8 cellular contexts compared by ENCODE assay signal in the genomic region with DNA sequence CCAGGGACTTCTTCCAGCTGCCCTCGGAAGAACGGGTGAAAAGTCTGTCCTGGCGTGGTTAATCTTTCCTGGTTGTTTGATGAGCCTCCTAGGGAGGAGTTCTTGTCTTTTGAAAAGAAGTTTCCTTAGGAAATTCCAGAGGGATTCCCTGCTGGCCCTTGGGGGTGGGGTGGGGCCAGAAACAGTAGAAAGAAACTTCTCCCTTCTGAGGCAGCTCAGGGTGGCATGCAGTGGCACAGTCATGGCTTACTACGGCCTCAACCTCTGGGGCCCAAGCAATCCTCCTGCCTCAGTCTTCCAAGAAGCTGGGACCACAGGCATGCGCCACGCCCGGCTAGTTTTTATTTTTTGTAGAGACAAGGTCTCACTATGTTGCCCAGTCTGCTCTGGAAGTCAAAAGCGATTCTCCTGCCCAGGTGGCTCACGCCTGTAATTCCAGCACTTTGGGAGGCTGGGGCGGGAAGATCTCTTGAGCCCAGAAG. TPM values are rescaled to one million over a fixed set of nuclear protein-coding genes. Genes with fewer than 3 reads are reported as not detected.
DNase-seq lines count a peak whose midpoint lies in the region; ATAC-seq lines count a peak whose summit lies in the region.

No MANE protein-coding gene starts in this region.

- no peak overlapping the region for H3K27ac ChIP-seq in caudate nucleus (ENCODE audit: low read depth, low read length)

- no peak for DNase-seq in T-helper 2 cell treated with Interferon-gamma antibody and Interleukin-4, amounts not matched to agents 5 μg/mL and 100 μg/mL, for 36 hours (ENCODE audit: low spot score)
- DNase-seq in T-helper 2 cell (no peak), hepatic stellate cell (ENCODE audit: low spot score) (peak; percentile 13), caudate nucleus (lab: John Stamatoyannopoulos, UW) (no peak)
- no peak for DNase-seq in activated CD4-positive, alpha-beta memory T cell treated with anti-CD3 and anti-CD28 coated beads, Interleukin-2, amount 10 ng/mL, durations not matched to agents 7 days and 5 days
- no peak for DNase-seq in stimulated activated effector memory CD8-positive, alpha-beta T cell treated with anti-CD3 and anti-CD28 coated beads, Interleukin-12 subunit alpha, Interleukin-12 subunit beta, amount 100 ng/mL, for 72 hours (ENCODE audit: low spot score in 2 of 2)
- DNase-seq in activated CD4-positive, CD25-positive, alpha-beta regulatory T cell (lab: John Stamatoyannopoulos, UW), result no peak

- POLR2A ChIA-PET in activated CD4-positive, alpha-beta memory T cell treated with anti-CD3 and anti-CD28 coated beads, Interleukin-2, amount 10 ng/mL, durations not matched to agents 7 days and 5 days (lab: Charles Lee), result interaction anchor here (0.9 to 4.1 kb wide), 15 partner anchors 10 to 895 kb away, joined by 3 to 66 read pairs (median 15); partner anchors contain the start of genes NDUFA13, TSSK6, ZNF14 and ZNF253

- peaks cover 25% of the 10 kb centered on the region for H3K9me3 Mint-ChIP-seq in T-helper 2 cell treated with Interferon-gamma antibody and Interleukin-4, amounts not matched to agents 5 μg/mL and 100 μg/mL, for 36 hours
- peaks cover 14% of the 10 kb centered on the region for H3K9me3 Mint-ChIP-seq in activated CD4-positive, alpha-beta memory T cell treated with anti-CD3 and anti-CD28 coated beads, Interleukin-2, amount 10 ng/mL, durations not matched to agents 7 days and 5 days
- no peaks in the 10 kb centered on the region for H3K9me3 Mint-ChIP-seq in stimulated activated effector memory CD8-positive, alpha-beta T cell treated with anti-CD3 and anti-CD28 coated beads, Interleukin-12 subunit alpha, Interleukin-12 subunit beta, amount 100 ng/mL, for 72 hours

- peak overlapping the region; percentile 86 for H3K4me3 Mint-ChIP-seq in T-helper 2 cell treated with Interferon-gamma antibody and Interleukin-4, amounts not matched to agents 5 μg/mL and 100 μg/mL, for 36 hours
- peak overlapping the region; percentile 87 for H3K4me3 Mint-ChIP-seq in activated CD4-positive, alpha-beta memory T cell treated with anti-CD3 and anti-CD28 coated beads, Interleukin-2, amount 10 ng/mL, durations not matched to agents 7 days and 5 days
- H3K4me3 Mint-ChIP-seq in stimulated activated effector memory CD8-positive, alpha-beta T cell treated with anti-CD3 and anti-CD28 coated beads, Interleukin-12 subunit alpha, Interleukin-12 subunit beta, amount 100 ng/mL, for 72 hours, result peak overlapping the region; percentile 87

- H3K27me3 Mint-ChIP-seq in T-helper 2 cell treated with Interferon-gamma antibody and Interleukin-4, amounts not matched to agents 5 μg/mL and 100 μg/mL, for 36 hours (ENCODE audit: low read depth), result no peaks in the 10 kb centered on the region
- H3K27me3 Mint-ChIP-seq in activated CD4-positive, alpha-beta memory T cell treated with anti-CD3 and anti-CD28 coated beads, Interleukin-2, amount 10 ng/mL, durations not matched to agents 7 days and 5 days, result no peaks in the 10 kb centered on the region

- peak overlapping the region; percentile 97 for H3K27ac Mint-ChIP-seq in T-helper 2 cell treated with Interferon-gamma antibody and Interleukin-4, amounts not matched to agents 5 μg/mL and 100 μg/mL, for 36 hours
- peak overlapping the region; percentile 99 for H3K27ac Mint-ChIP-seq in activated CD4-positive, alpha-beta memory T cell treated with anti-CD3 and anti-CD28 coated beads, Interleukin-2, amount 10 ng/mL, durations not matched to agents 7 days and 5 days
- H3K27ac Mint-ChIP-seq in stimulated activated effector memory CD8-positive, alpha-beta T cell treated with anti-CD3 and anti-CD28 coated beads, Interleukin-12 subunit alpha, Interleukin-12 subunit beta, amount 100 ng/mL, for 72 hours, result peak overlapping the region; percentile 98

- CTCF ChIA-PET in activated CD4-positive, alpha-beta memory T cell treated with anti-CD3 and anti-CD28 coated beads, Interleukin-2, amount 10 ng/mL, durations not matched to agents 7 days and 5 days (lab: Charles Lee), result no interaction called here

- peaks cover 13% of the 10 kb centered on the region for H3K4me1 Mint-ChIP-seq in T-helper 2 cell treated with Interferon-gamma antibody and Interleukin-4, amounts not matched to agents 5 μg/mL and 100 μg/mL, for 36 hours (ENCODE audit: low read depth)
- H3K4me1 Mint-ChIP-seq in activated CD4-positive, alpha-beta memory T cell treated with anti-CD3 and anti-CD28 coated beads, Interleukin-2, amount 10 ng/mL, durations not matched to agents 7 days and 5 days, result peaks cover 38% of the 10 kb centered on the region
- H3K4me1 Mint-ChIP-seq in stimulated activated effector memory CD8-positive, alpha-beta T cell treated with anti-CD3 and anti-CD28 coated beads, Interleukin-12 subunit alpha, Interleukin-12 subunit beta, amount 100 ng/mL, for 72 hours, result peaks cover 24% of the 10 kb centered on the region

- peaks cover 63% of the 10 kb centered on the region for H3K36me3 Mint-ChIP-seq in T-helper 2 cell treated with Interferon-gamma antibody and Interleukin-4, amounts not matched to agents 5 μg/mL and 100 μg/mL, for 36 hours (ENCODE audit: low read depth)
- peaks cover 76% of the 10 kb centered on the region for H3K36me3 Mint-ChIP-seq in activated CD4-positive, alpha-beta memory T cell treated with anti-CD3 and anti-CD28 coated beads, Interleukin-2, amount 10 ng/mL, durations not matched to agents 7 days and 5 days (ENCODE audit: low read depth)
- H3K36me3 Mint-ChIP-seq in stimulated activated effector memory CD8-positive, alpha-beta T cell treated with anti-CD3 and anti-CD28 coated beads, Interleukin-12 subunit alpha, Interleukin-12 subunit beta, amount 100 ng/mL, for 72 hours, result peaks cover 74% of the 10 kb centered on the region

- no peak for ATAC-seq in stimulated activated effector memory CD8-positive, alpha-beta T cell treated with anti-CD3 and anti-CD28 coated beads, Interleukin-12 subunit alpha, Interleukin-12 subunit beta, amount 100 ng/mL, for 72 hours
- no peak for ATAC-seq in GM18867 (IDR thresholded peaks at IDR 0.05; ENCODE audit: unreplicated experiment)

RNA-seq across cellular contexts. Expression of gene ZNF101, which starts 1.5 kb away (rescaled TPM):
- 100 to 1,000 TPM; 105 to 108 TPM for total RNA-seq in activated CD4-positive, alpha-beta memory T cell treated with anti-CD3 and anti-CD28 coated beads, Interleukin-2, amount 10 ng/mL, durations not matched to agents 7 days and 5 days

RNA-seq across cellular contexts. Expression of gene ATP13A1, which starts 6.6 kb away (rescaled TPM):
- total RNA-seq in activated CD4-positive, alpha-beta memory T cell treated with anti-CD3 and anti-CD28 coated beads, Interleukin-2, amount 10 ng/mL, durations not matched to agents 7 days and 5 days, result 100 to 1,000 TPM; 102 to 107 TPM

RNA-seq across cellular contexts. Expression of gene GMIP, which starts 26.7 kb away (rescaled TPM):
- 100 to 1,000 TPM; 111 to 112 TPM for total RNA-seq in activated CD4-positive, alpha-beta memory T cell treated with anti-CD3 and anti-CD28 coated beads, Interleukin-2, amount 10 ng/mL, durations not matched to agents 7 days and 5 days

RNA-seq across cellular contexts. Expression of gene LPAR2, which starts 42.1 kb away (rescaled TPM):
- 10 to 100 TPM; 43.2 to 46.2 TPM for total RNA-seq in activated CD4-positive, alpha-beta memory T cell treated with anti-CD3 and anti-CD28 coated beads, Interleukin-2, amount 10 ng/mL, durations not matched to agents 7 days and 5 days

RNA-seq across cellular contexts. Expression of gene PBX4, which starts 51.6 kb away (rescaled TPM):
- 10 to 100 TPM; 49.0 to 55.6 TPM for total RNA-seq in activated CD4-positive, alpha-beta memory T cell treated with anti-CD3 and anti-CD28 coated beads, Interleukin-2, amount 10 ng/mL, durations not matched to agents 7 days and 5 days
